ENCODE assay signal across 11 cellular contexts in genomic region chr4:66169341-66169740, GRCh38.
DNase-seq lines count a peak whose midpoint lies in the region; ATAC-seq, FAIRE-seq and TF ChIP-seq lines count a peak whose summit lies in the region.
"Had no signal": no experiment of that assay in that cellular context is flagged by ENCODE, and none has a peak within 500 bp of the region (broad histone marks: within the 10 kb centered on the region; RNA-seq: fewer than 3 reads in every experiment).

No MANE protein-coding gene starts in this region.

- no peaks in the 10 kb centered on the region for H3K27me3 Mint-ChIP-seq in progenitor cell of endocrine pancreas

- dilution Hi-C loops in endothelial cell of umbilical vein (cut with MboI; ENCODE audit: extremely low pct_ligation_motif_present, low sequenced_read_pairs), result no loop called here

- CTCF ChIA-PET in endothelial cell of umbilical vein (lab: Charles Lee), result interaction anchor here (1.6 kb wide), 1 partner anchor 1079 kb away, joined by 6 read pairs; no protein-coding TSS in a partner anchor

- no peak for ATAC-seq in GM19351 (IDR thresholded peaks at IDR 0.05; ENCODE audit: unreplicated experiment)

- no peak overlapping the region for H3K4me3 Mint-ChIP-seq in progenitor cell of endocrine pancreas (ENCODE audit: low read depth)

- FAIRE-seq in endothelial cell of umbilical vein (lab: Jason Lieb, UNC), result no peak
- no peak for FAIRE-seq in H54 (lab: Jason Lieb, UNC)

- TF ChIP-seq POLR2A in endothelial cell of umbilical vein (IDR thresholded peaks at IDR 0.05; ENCODE audit: low read depth, low read length) (no peak), H54 (IDR thresholded peaks at IDR 0.05; ENCODE audit: low read depth, low read length) (no peak)

- no peaks in the 10 kb centered on the region for H3K36me3 ChIP-seq in endothelial cell of umbilical vein (ENCODE audit: control insufficient read depth in 2 of 2, extremely low read depth in 1 of 2, insufficient read depth in 2 of 2, low read length in 2 of 2)

- peaks cover 9% of the 10 kb centered on the region for H3K9me3 Mint-ChIP-seq in progenitor cell of endocrine pancreas (ENCODE audit: low read depth)

- H3K27ac ChIP-seq in endothelial cell of umbilical vein (ENCODE audit: insufficient read depth, low read depth, low read length), result no peak overlapping the region

- no peaks in the 10 kb centered on the region for H3K4me1 Mint-ChIP-seq in progenitor cell of endocrine pancreas (ENCODE audit: low read depth)

- H4K20me1 ChIP-seq in endothelial cell of umbilical vein (replicated peaks; ENCODE audit: control insufficient read depth, extremely low read depth, insufficient read depth, low read length), result no peaks in the 10 kb centered on the region

- intact Hi-C loops in endothelial cell of umbilical vein (cut with micrococcal nuclease), result loop anchor here (1.0 to 10.0 kb wide), 3 partner anchors 1085 to 1385 kb away; no protein-coding TSS in a partner anchor

- H3K27ac Mint-ChIP-seq in progenitor cell of endocrine pancreas, result no peak overlapping the region

- BruUV-seq in endothelial cell of umbilical vein (replicated peaks; lab: Mats Ljungman, UMichigan), result no TSS peak

- H3K79me2 ChIP-seq in endothelial cell of umbilical vein (ENCODE audit: control insufficient read depth, insufficient read depth, low read length), result no peaks in the 10 kb centered on the region

- no peak for TF ChIP-seq CTCF in endothelial cell of umbilical vein (IDR thresholded peaks at IDR 0.05; ENCODE audit: extremely low read depth in 1 of 2, insufficient read depth in 1 of 2, low read depth in 1 of 2, low read length in 2 of 2)
- TF ChIP-seq CTCF in progenitor cell of endocrine pancreas (IDR thresholded peaks at IDR 0.05; ENCODE audit: unreplicated experiment), result peak; percentile 47

- peaks cover 0 to 2% of the 10 kb centered on the region in 2 experiments for H3K27me3 ChIP-seq in endothelial cell of umbilical vein (ENCODE audit: control insufficient read depth in 2 of 2, insufficient read depth in 2 of 2, low read length in 2 of 2)

- H2AFZ ChIP-seq in endothelial cell of umbilical vein (ENCODE audit: low read depth, low read length), result no peak overlapping the region

- no peaks in the 10 kb centered on the region for H3K9me1 ChIP-seq in endothelial cell of umbilical vein (replicated peaks; ENCODE audit: control insufficient read depth, extremely low read depth, insufficient read depth, low read length)

- H3K9me3 ChIP-seq in endothelial cell of umbilical vein (replicated peaks; ENCODE audit: control insufficient read depth, insufficient read depth, low read length), result no peaks in the 10 kb centered on the region

- H3K4me2 ChIP-seq in endothelial cell of umbilical vein (ENCODE audit: insufficient read depth, low read length), result no peak overlapping the region

- H3K36me3 Mint-ChIP-seq in progenitor cell of endocrine pancreas (ENCODE audit: insufficient read depth), result peaks cover 2% of the 10 kb centered on the region

- no peaks in the 10 kb centered on the region for H3K4me1 ChIP-seq in endothelial cell of umbilical vein (ENCODE audit: control insufficient read depth, extremely low read depth, insufficient read depth, low read length)

- peak; percentile 9 for DNase-seq in NCI-H1092 treated with DMSO at 0.1 percent for 48 hours (lab: John Stamatoyannopoulos, UW)
- no peak for DNase-seq in NCI-H1092 (lab: John Stamatoyannopoulos, UW)
- DNase-seq in NCI-H748 treated with DMSO at 0.1 percent for 48 hours (lab: John Stamatoyannopoulos, UW), result peak; percentile 6
- DNase-seq in endothelial cell of umbilical vein (ENCODE audit: low read depth, low spot score), result peak; percentile 4
- no peak for DNase-seq in progenitor cell of endocrine pancreas (ENCODE audit: low spot score, unreplicated experiment)
- no peak for DNase-seq in NCI-H187 (lab: John Stamatoyannopoulos, UW)
- no peak for DNase-seq in H54 (ENCODE audit: insufficient read length, low spot score)
- DNase-seq: islet precursor cell, NCI-H774, T-helper 1 cell had no signal

- no peak overlapping the region for H3K9ac ChIP-seq in endothelial cell of umbilical vein (replicated peaks; ENCODE audit: extremely low read depth, insufficient read depth, low read length)

- no peak overlapping the region for H3K4me3 ChIP-seq in endothelial cell of umbilical vein (replicated peaks in 1 of 3; ENCODE audit: insufficient read depth in 1 of 3, low read depth in 1 of 3, low read length in 3 of 3)

- POLR2A ChIA-PET in endothelial cell of umbilical vein (lab: Charles Lee), result no interaction called here

TF ChIP-seq in endothelial cell of umbilical vein, 7 proteins besides CTCF, POLR2A, EP300 and RAD21:
- TF ChIP-seq MYC (IDR thresholded peaks at IDR 0.05; ENCODE audit: low read depth, low read length) (no peak), EZH2 (IDR thresholded peaks at IDR 0.05; ENCODE audit: borderline replicate concordance, low read depth, low read length, severe bottlenecking) (no peak), JUN (IDR thresholded peaks at IDR 0.05; ENCODE audit: borderline replicate concordance, insufficient read depth, insufficient read length, low read depth) (no peak), FOS (IDR thresholded peaks at IDR 0.05; ENCODE audit: borderline replicate concordance, insufficient read depth, low read length) (no peak), GATA2 (IDR thresholded peaks at IDR 0.05; ENCODE audit: insufficient read depth, insufficient read length, low read depth, low read length) (no peak), POLR2AphosphoS5 (IDR thresholded peaks at IDR 0.05; ENCODE audit: insufficient read depth, low read depth, low read length) (no peak)
- TF ChIP-seq, protein P1, sequence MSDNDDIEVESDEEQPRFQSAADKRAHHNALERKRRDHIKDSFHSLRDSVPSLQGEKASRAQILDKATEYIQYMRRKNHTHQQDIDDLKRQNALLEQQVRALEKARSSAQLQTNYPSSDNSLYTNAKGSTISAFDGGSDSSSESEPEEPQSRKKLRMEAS (IDR thresholded peaks at IDR 0.05; ENCODE audit: insufficient read depth, insufficient read length), result no peak

Comparison
In these comparisons a context has a peak if more than half of its experiments do, and no peak if none do; other contexts are left out.
1. DNase-seq: peak in NCI-H1092 treated with DMSO at 0.1 percent for 48 hours (single experiment), NCI-H748 treated with DMSO at 0.1 percent for 48 hours (single experiment) and endothelial cell of umbilical vein (single experiment); none in NCI-H1092 (single experiment), progenitor cell of endocrine pancreas (single experiment), NCI-H187 (0 of 2) and H54 (single experiment).